26 cellular contexts compared by ENCODE assay signal in the genomic region with DNA sequence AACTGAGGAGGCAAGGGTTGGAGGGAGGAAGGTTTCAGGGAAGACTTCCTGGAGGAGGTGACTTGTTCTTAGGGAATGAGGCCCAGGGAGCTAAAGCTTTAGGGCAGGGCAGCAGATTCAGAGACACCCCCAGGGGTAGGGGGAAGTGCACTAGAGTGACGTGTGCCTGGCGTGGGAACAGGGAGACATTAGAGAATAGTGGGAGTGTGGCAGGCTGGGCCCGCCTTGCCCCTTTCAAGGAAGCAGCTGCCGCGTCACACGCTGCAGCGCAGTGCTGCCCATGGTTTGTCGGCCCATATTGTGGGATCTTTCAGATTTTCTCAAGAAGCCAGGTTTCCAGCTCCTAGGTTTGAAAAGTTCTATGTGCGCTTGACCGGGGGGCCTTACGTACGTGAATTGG.
DNase-seq lines count a peak whose midpoint lies in the region; ATAC-seq, FAIRE-seq and TF ChIP-seq lines count a peak whose summit lies in the region.
"Had no signal": no experiment of that assay in that cellular context is flagged by ENCODE, and none has a peak within 500 bp of the region (broad histone marks: within the 10 kb centered on the region; RNA-seq: fewer than 3 reads in every experiment).

No MANE protein-coding gene starts in this region.

- no peak for TF ChIP-seq POLR2A in GM12892 (IDR thresholded peaks at IDR 0.05; ENCODE audit: low read depth, low read length)

- no peaks in the 10 kb centered on the region for H3K9me3 Mint-ChIP-seq in activated naive CD8-positive, alpha-beta T cell treated with anti-CD3 and anti-CD28 coated beads for 36 hours
- H3K9me3 Mint-ChIP-seq in activated naive CD8-positive, alpha-beta T cell treated with anti-CD3 and anti-CD28 coated beads, Interleukin-2, amount 50 U/mL, for 24 hours, result no peaks in the 10 kb centered on the region
- no peaks in the 10 kb centered on the region for H3K9me3 Mint-ChIP-seq in central memory CD8-positive, alpha-beta T cell
- no peaks in the 10 kb centered on the region for H3K9me3 Mint-ChIP-seq in stimulated activated effector memory CD8-positive, alpha-beta T cell treated with anti-CD3 and anti-CD28 coated beads, Interleukin-12 subunit alpha, Interleukin-12 subunit beta, amount 100 ng/mL, for 72 hours
- H3K9me3 Mint-ChIP-seq: activated naive CD4-positive, alpha-beta T cell treated with anti-CD3 and anti-CD28 coated beads, Interleukin-2, amount 10 ng/mL, durations not matched to agents 7 days and 5 days; activated T-cell treated with anti-CD3 and anti-CD28 coated beads, Interleukin-2, amount 50 U/mL, for 72 hours; type B pancreatic cell had no signal

- H3K4me1 Mint-ChIP-seq in activated naive CD8-positive, alpha-beta T cell treated with anti-CD3 and anti-CD28 coated beads for 36 hours, result no peaks in the 10 kb centered on the region
- H3K4me1 Mint-ChIP-seq in activated naive CD8-positive, alpha-beta T cell treated with anti-CD3 and anti-CD28 coated beads, Interleukin-2, amount 50 U/mL, for 24 hours, result peaks cover 8% of the 10 kb centered on the region
- H3K4me1 Mint-ChIP-seq in central memory CD8-positive, alpha-beta T cell, result peaks cover 16% of the 10 kb centered on the region
- peaks cover 13% of the 10 kb centered on the region for H3K4me1 Mint-ChIP-seq in stimulated activated effector memory CD8-positive, alpha-beta T cell treated with anti-CD3 and anti-CD28 coated beads, Interleukin-12 subunit alpha, Interleukin-12 subunit beta, amount 100 ng/mL, for 72 hours
- H3K4me1 Mint-ChIP-seq: activated naive CD4-positive, alpha-beta T cell treated with anti-CD3 and anti-CD28 coated beads, Interleukin-2, amount 10 ng/mL, durations not matched to agents 7 days and 5 days had no signal

- H3K27me3 Mint-ChIP-seq in activated naive CD8-positive, alpha-beta T cell treated with anti-CD3 and anti-CD28 coated beads for 36 hours, result no peaks in the 10 kb centered on the region
- H3K27me3 Mint-ChIP-seq in activated naive CD8-positive, alpha-beta T cell treated with anti-CD3 and anti-CD28 coated beads, Interleukin-2, amount 50 U/mL, for 24 hours, result no peaks in the 10 kb centered on the region
- H3K27me3 Mint-ChIP-seq in central memory CD8-positive, alpha-beta T cell, result no peaks in the 10 kb centered on the region
- H3K27me3 Mint-ChIP-seq: activated naive CD4-positive, alpha-beta T cell treated with anti-CD3 and anti-CD28 coated beads, Interleukin-2, amount 10 ng/mL, durations not matched to agents 7 days and 5 days; type B pancreatic cell had no signal

- H3K36me3 Mint-ChIP-seq in activated naive CD8-positive, alpha-beta T cell treated with anti-CD3 and anti-CD28 coated beads for 36 hours, result no peaks in the 10 kb centered on the region
- H3K36me3 Mint-ChIP-seq in activated naive CD8-positive, alpha-beta T cell treated with anti-CD3 and anti-CD28 coated beads, Interleukin-2, amount 50 U/mL, for 24 hours (ENCODE audit: low read depth), result no peaks in the 10 kb centered on the region
- H3K36me3 Mint-ChIP-seq in central memory CD8-positive, alpha-beta T cell (ENCODE audit: insufficient read depth), result peaks cover 13% of the 10 kb centered on the region
- H3K36me3 Mint-ChIP-seq in stimulated activated effector memory CD8-positive, alpha-beta T cell treated with anti-CD3 and anti-CD28 coated beads, Interleukin-12 subunit alpha, Interleukin-12 subunit beta, amount 100 ng/mL, for 72 hours, result peaks cover 5% of the 10 kb centered on the region
- H3K36me3 Mint-ChIP-seq: activated naive CD4-positive, alpha-beta T cell treated with anti-CD3 and anti-CD28 coated beads, Interleukin-2, amount 10 ng/mL, durations not matched to agents 7 days and 5 days; type B pancreatic cell had no signal

- no peak for ATAC-seq in activated naive CD8-positive, alpha-beta T cell treated with anti-CD3 and anti-CD28 coated beads, Interleukin-2, amount 50 U/mL, for 24 hours
- peak; percentile 5 for ATAC-seq in HG03354 (IDR thresholded peaks at IDR 0.05; ENCODE audit: poor library complexity, severe bottlenecking, unreplicated experiment)
- ATAC-seq in central memory CD8-positive, alpha-beta T cell (replicated peaks; ENCODE audit: extremely low read depth, poor library complexity, severe bottlenecking), result no peak
- no peak for ATAC-seq in stimulated activated effector memory CD8-positive, alpha-beta T cell treated with anti-CD3 and anti-CD28 coated beads, Interleukin-12 subunit alpha, Interleukin-12 subunit beta, amount 100 ng/mL, for 72 hours
- ATAC-seq: activated T-cell treated with anti-CD3 and anti-CD28 coated beads, Interleukin-2, amount 50 U/mL, for 72 hours; foreskin keratinocyte; Panc1; SK-N-SH treated with all-trans-retinoic acid at 6 μM for 48 hours had no signal

- FAIRE-seq in GM12892 (lab: Jason Lieb, UNC), result no peak
- FAIRE-seq: GM18507, keratinocyte had no signal

- no peak overlapping the region for H3K4me3 Mint-ChIP-seq in activated naive CD8-positive, alpha-beta T cell treated with anti-CD3 and anti-CD28 coated beads for 36 hours
- no peak overlapping the region for H3K4me3 Mint-ChIP-seq in activated naive CD8-positive, alpha-beta T cell treated with anti-CD3 and anti-CD28 coated beads, Interleukin-2, amount 50 U/mL, for 24 hours
- no peak overlapping the region for H3K4me3 Mint-ChIP-seq in central memory CD8-positive, alpha-beta T cell
- H3K4me3 Mint-ChIP-seq in stimulated activated effector memory CD8-positive, alpha-beta T cell treated with anti-CD3 and anti-CD28 coated beads, Interleukin-12 subunit alpha, Interleukin-12 subunit beta, amount 100 ng/mL, for 72 hours, result no peak overlapping the region
- H3K4me3 Mint-ChIP-seq: activated naive CD4-positive, alpha-beta T cell treated with anti-CD3 and anti-CD28 coated beads, Interleukin-2, amount 10 ng/mL, durations not matched to agents 7 days and 5 days; activated T-cell treated with anti-CD3 and anti-CD28 coated beads, Interleukin-2, amount 50 U/mL, for 72 hours; type B pancreatic cell had no signal

- H3K27ac Mint-ChIP-seq in activated naive CD8-positive, alpha-beta T cell treated with anti-CD3 and anti-CD28 coated beads for 36 hours, result peak overlapping the region; percentile 60
- no peak overlapping the region for H3K27ac Mint-ChIP-seq in activated naive CD8-positive, alpha-beta T cell treated with anti-CD3 and anti-CD28 coated beads, Interleukin-2, amount 50 U/mL, for 24 hours
- H3K27ac Mint-ChIP-seq in central memory CD8-positive, alpha-beta T cell (ENCODE audit: low read depth), result peak overlapping the region; percentile 23
- peak overlapping the region; percentile 32 for H3K27ac Mint-ChIP-seq in stimulated activated effector memory CD8-positive, alpha-beta T cell treated with anti-CD3 and anti-CD28 coated beads, Interleukin-12 subunit alpha, Interleukin-12 subunit beta, amount 100 ng/mL, for 72 hours
- H3K27ac Mint-ChIP-seq: activated naive CD4-positive, alpha-beta T cell treated with anti-CD3 and anti-CD28 coated beads, Interleukin-2, amount 10 ng/mL, durations not matched to agents 7 days and 5 days; activated T-cell treated with anti-CD3 and anti-CD28 coated beads, Interleukin-2, amount 50 U/mL, for 72 hours; type B pancreatic cell had no signal

- no peak for DNase-seq in activated naive CD8-positive, alpha-beta T cell treated with anti-CD3 and anti-CD28 coated beads for 36 hours
- DNase-seq in activated naive CD8-positive, alpha-beta T cell treated with anti-CD3 and anti-CD28 coated beads, Interleukin-2, amount 50 U/mL, for 24 hours, result no peak
- no peak for DNase-seq in central memory CD8-positive, alpha-beta T cell (ENCODE audit: low spot score in 2 of 2)
- no peak for DNase-seq in stimulated activated effector memory CD8-positive, alpha-beta T cell treated with anti-CD3 and anti-CD28 coated beads, Interleukin-12 subunit alpha, Interleukin-12 subunit beta, amount 100 ng/mL, for 72 hours (ENCODE audit: low spot score in 2 of 2)
- no peak for DNase-seq in LoVo (ENCODE audit: low spot score)
- DNase-seq in activated CD8-positive, alpha-beta memory T cell treated with anti-CD3 and anti-CD28 coated beads, Interleukin-2, amount 50 U/mL, for 4 hours, result no peak
- DNase-seq in GM12892 (ENCODE audit: insufficient read length), result no peak
- DNase-seq: activated CD4-positive, alpha-beta T cell treated with anti-CD3 and anti-CD28 coated beads for 1 hour; activated CD8-positive, alpha-beta memory T cell treated with anti-CD3 and anti-CD28 coated beads for 24 hours; activated naive CD4-positive, alpha-beta T cell treated with anti-CD3 and anti-CD28 coated beads, Interleukin-2, amount 10 ng/mL, durations not matched to agents 7 days and 5 days; activated T-cell treated with anti-CD3 and anti-CD28 coated beads, Interleukin-2, amount 50 U/mL, for 72 hours; BE2C; Calu3; central memory CD4-positive, alpha-beta T cell; foreskin keratinocyte; mammary epithelial cell; NCI-H187; NCI-H2227 treated with DMSO at 0.1 percent for 48 hours; stimulated activated CD4-positive, alpha-beta T cell treated with anti-CD3 and anti-CD28 coated beads, Interleukin-2, amount 100 ng/mL, for 24 hours; T-helper 9 cell had no signal
